2 cellular contexts compared by ENCODE assay signal in genomic region chr17:28255616-28256015, GRCh38.
TF ChIP-seq lines count a peak whose summit lies in the region.

No MANE protein-coding gene starts in this region.

TF ChIP-seq in HepG2, 621 proteins besides CTCF, POLR2A, EP300 and RAD21:
- peak; percentile 80; the same call in 1 of the 2 replicates for TF ChIP-seq POGK (CRISPR knock-in tag; conservative IDR thresholded peaks at IDR 0.05)
- no peak for TF ChIP-seq ZNF160 (CRISPR knock-in tag; IDR thresholded peaks at IDR 0.05)
- TF ChIP-seq NR0B2 (CRISPR knock-in tag; IDR thresholded peaks at IDR 0.05) = no peak
TF ChIP-seq in HepG2: peak in this region for 1.

TF ChIP-seq in H1, 55 proteins besides CTCF, POLR2A, EP300 and RAD21 (continued from another document):
- TF ChIP-seq USF2 (IDR thresholded peaks at IDR 0.05; ENCODE audit: low read length) (no peak), CTBP2 (IDR thresholded peaks at IDR 0.05; ENCODE audit: borderline replicate concordance, insufficient read depth, insufficient read length, low read length) (no peak), CBX8 (IDR thresholded peaks at IDR 0.05; ENCODE audit: borderline replicate concordance, low read depth, low read length) (no peak), HDAC2 (IDR thresholded peaks at IDR 0.05; ENCODE audit: borderline replicate concordance in 1 of 2, low read depth in 2 of 2, low read length in 2 of 2) (no peak), BCL11A (IDR thresholded peaks at IDR 0.05; ENCODE audit: low read depth in 2 of 2, low read length in 2 of 2) (no peak), MAFK (IDR thresholded peaks at IDR 0.05; ENCODE audit: low read depth, low read length) (no peak)
